Comparison of ENCODE assay signal across 12 cellular contexts in the genomic region with DNA sequence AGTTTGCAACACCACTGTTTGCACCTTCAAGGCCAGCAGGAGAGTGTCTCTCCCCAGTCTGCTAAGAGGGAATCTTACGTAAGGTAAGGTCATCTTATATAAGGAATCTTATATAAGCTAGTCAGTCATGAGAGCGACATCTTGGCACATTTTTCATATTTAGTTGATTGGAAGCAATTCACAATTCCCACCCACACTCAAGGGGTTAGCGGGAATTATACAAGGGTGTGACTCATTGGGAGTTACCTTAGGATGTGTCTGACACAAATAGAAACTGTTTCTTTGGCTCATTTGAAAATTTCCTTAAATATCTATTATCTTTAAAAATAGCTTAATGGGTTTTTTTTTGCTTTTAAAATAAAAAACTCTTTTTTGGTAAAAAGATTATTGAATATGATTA.
"Had no signal": no experiment of that assay in that cellular context is flagged by ENCODE, and none has a peak within 500 bp of the region (broad histone marks: within the 10 kb centered on the region; RNA-seq: fewer than 3 reads in every experiment).

No MANE protein-coding gene starts in this region.

- H3K27ac ChIP-seq: dorsolateral prefrontal cortex, gastroesophageal sphincter, tibial artery had no signal

- H3K27ac Mint-ChIP-seq: natural killer cell had no signal

- H3K9me3 Mint-ChIP-seq: natural killer cell had no signal

- H3K4me3 ChIP-seq: dorsolateral prefrontal cortex, gastroesophageal sphincter, tibial artery had no signal

- H3K36me3 ChIP-seq: gastroesophageal sphincter, tibial artery had no signal

- H3K27me3 ChIP-seq: gastroesophageal sphincter, tibial artery had no signal

- H3K36me3 Mint-ChIP-seq: natural killer cell had no signal

- H3K4me1 ChIP-seq: gastroesophageal sphincter, tibial artery had no signal

- DNase-seq: dorsolateral prefrontal cortex; effector CD8-positive, alpha-beta T cell; glutamatergic neuron; islet precursor cell; natural killer cell; right cardiac atrium; small intestine; stimulated activated CD4-positive, alpha-beta T cell treated with anti-CD3 and anti-CD28 coated beads, Interleukin-12 subunit alpha, Interleukin-12 subunit beta, amount 100 ng/mL, for 4 hours; stimulated activated naive CD4-positive, alpha-beta T cell treated with Interleukin-2 at 50 U/mL for 16 hours; tibial artery had no signal

- H3K4me3 Mint-ChIP-seq: natural killer cell, neural crest cell had no signal

- H3K9me3 ChIP-seq: gastroesophageal sphincter, tibial artery had no signal

- H3K4me1 Mint-ChIP-seq: natural killer cell, neural crest cell had no signal
